10 cellular contexts compared by ENCODE assay signal in genomic region chr10:16986406-16987128, GRCh38.
DNase-seq lines count a peak whose midpoint lies in the region; ATAC-seq and TF ChIP-seq lines count a peak whose summit lies in the region.
"Had no signal": no experiment of that assay in that cellular context is flagged by ENCODE, and none has a peak within 500 bp of the region (broad histone marks: within the 10 kb centered on the region; RNA-seq: fewer than 3 reads in every experiment).

No MANE protein-coding gene starts in this region.

- no peak for TF ChIP-seq CTCF in lung (IDR thresholded peaks at IDR 0.05; ENCODE audit: control extremely low read depth, extremely low read depth)
- TF ChIP-seq CTCF in upper lobe of left lung (IDR thresholded peaks at IDR 0.05) = no peak

- POLR2A ChIA-PET in HEK293T (lab: Yijun Ruan, JAX) = no interaction called here

- H3K4me3 Mint-ChIP-seq in effector memory CD8-positive, alpha-beta T cell = no peak overlapping the region

- 54 to 81% methylated on average over 10 of the region's 10 CpGs for WGBS in lung, 2 donors
- WGBS in upper lobe of left lung, 2 donors = 57 to 65% methylated on average over 10 of the region's 10 CpGs

- peak overlapping the region; percentile 39 to 47 for H3K27ac Mint-ChIP-seq in effector memory CD8-positive, alpha-beta T cell

- H3K4me1 ChIP-seq in lung (ENCODE audit: control insufficient read depth in 2 of 2, insufficient read depth in 2 of 2, low read length in 2 of 2) (peaks cover 0 to 2% of the 10 kb centered on the region in 2 donors), upper lobe of left lung (peaks cover 6 to 14% (median 12%) of the 10 kb centered on the region in 4 donors)

- H3K36me3 Mint-ChIP-seq in effector memory CD8-positive, alpha-beta T cell (ENCODE audit: insufficient read depth) = peaks cover 8% of the 10 kb centered on the region

- no peak for ATAC-seq in effector memory CD8-positive, alpha-beta T cell (replicated peaks)
- no peak for ATAC-seq in lung (ENCODE audit: insufficient read depth, low FRiP score)
- ATAC-seq in upper lobe of left lung (ENCODE audit: low FRiP score in 2 of 2) = peak in 1 of 2 donors; percentile 28
- no peak for ATAC-seq in GM19351 (IDR thresholded peaks at IDR 0.05; ENCODE audit: unreplicated experiment)

- no peaks in the 10 kb centered on the region for H3K9me3 Mint-ChIP-seq in effector memory CD8-positive, alpha-beta T cell

- TF ChIP-seq POLR2A in upper lobe of left lung (IDR thresholded peaks at IDR 0.05) = no peak

- H3K9me3 ChIP-seq in MG63 (peaks cover 5% of the 10 kb centered on the region; the same call in 1 of the 2 replicates), lung (ENCODE audit: control insufficient read depth in 2 of 2, insufficient read depth in 1 of 2, low read length in 1 of 2) (peaks cover 0 to 3% of the 10 kb centered on the region in 2 donors), upper lobe of left lung (no peaks in the 10 kb centered on the region)

- H3K27me3 ChIP-seq in MG63 = 0 out of 2 replicates have a peak, but pooled peaks cover 2% of the 10 kb centered on the region
- no peaks in the 10 kb centered on the region for H3K27me3 ChIP-seq in lung (ENCODE audit: control insufficient read depth, insufficient read depth)
- H3K27me3 ChIP-seq in upper lobe of left lung = no peaks in the 10 kb centered on the region

- no peaks in the 10 kb centered on the region for H3K27me3 Mint-ChIP-seq in effector memory CD8-positive, alpha-beta T cell

- peaks cover 1 to 6% of the 10 kb centered on the region in 2 donors for H3K4me1 Mint-ChIP-seq in effector memory CD8-positive, alpha-beta T cell (ENCODE audit: low read depth in 2 of 2)

- H3K27ac ChIP-seq in lung (ENCODE audit: low read depth in 1 of 2, low read length in 1 of 2) (peak overlapping the region; percentile 54 to 81), upper lobe of left lung (peak overlapping the region; percentile 48 to 76 (median 68))

- H3K36me3 ChIP-seq in MG63 = no peaks in the 10 kb centered on the region; the same call in 1 of the 2 replicates
- no peaks in the 10 kb centered on the region for H3K36me3 ChIP-seq in lung (ENCODE audit: control insufficient read depth in 2 of 2, insufficient read depth in 2 of 2, low read length in 2 of 2)
- no peaks in the 10 kb centered on the region for H3K36me3 ChIP-seq in upper lobe of left lung

- H3K4me3 ChIP-seq in MG63 = no peak overlapping the region
- H3K4me3 ChIP-seq in lung = no peak overlapping the region
- H3K4me3 ChIP-seq in upper lobe of left lung = no peak overlapping the region

- DNase-seq in MG63 (peak; percentile 84), lung (ENCODE audit: low spot score) (no peak), upper lobe of left lung (no peak), NCI-H2107 (lab: John Stamatoyannopoulos, UW) (no peak), NCI-H1436 (lab: John Stamatoyannopoulos, UW) (no peak), HEK293T (ENCODE audit: extremely low spot score) (no peak)
- no peak for DNase-seq in effector memory CD8-positive, alpha-beta T cell
- DNase-seq: activated CD8-positive, alpha-beta memory T cell treated with anti-CD3 and anti-CD28 coated beads for 24 hours; stimulated activated CD4-positive, alpha-beta T cell treated with anti-CD3 and anti-CD28 coated beads, Interleukin-4, amount 100 ng/mL, for 4 hours had no signal

- CTCF ChIA-PET in HEK293T (lab: Yijun Ruan, JAX) = interaction anchor here (1.4 kb wide), 1 partner anchor 11 kb away, joined by 3 read pairs; no protein-coding TSS in a partner anchor

- no peak for TF ChIP-seq EP300 in upper lobe of left lung (IDR thresholded peaks at IDR 0.05)

TF ChIP-seq in HEK293T, 16 proteins besides CTCF, POLR2A, EP300 and RAD21:
- TF ChIP-seq PKNOX1 (IDR thresholded peaks at IDR 0.05) (no peak), FOXK2 (IDR thresholded peaks at IDR 0.05) (no peak), ARNT (IDR thresholded peaks at IDR 0.05) (no peak), HDGF (IDR thresholded peaks at IDR 0.05; ENCODE audit: borderline replicate concordance) (no peak), L3MBTL2 (conservative IDR thresholded peaks at IDR 0.05) (no peak), FOXA1 (IDR thresholded peaks at IDR 0.05) (no peak), BHLHE40 (IDR thresholded peaks at IDR 0.05; ENCODE audit: borderline replicate concordance) (no peak), FOXM1 (IDR thresholded peaks at IDR 0.05; ENCODE audit: borderline replicate concordance) (no peak), CTBP1 (IDR thresholded peaks at IDR 0.05; ENCODE audit: borderline replicate concordance) (no peak), NFRKB (IDR thresholded peaks at IDR 0.05) (no peak), ELF4 (IDR thresholded peaks at IDR 0.05) (no peak), SUZ12 (IDR thresholded peaks at IDR 0.05) (no peak), TARDBP (IDR thresholded peaks at IDR 0.05) (no peak), LEF1 (IDR thresholded peaks at IDR 0.05; ENCODE audit: borderline replicate concordance) (no peak), ZNF384 (IDR thresholded peaks at IDR 0.05) (no peak), SP1 (IDR thresholded peaks at IDR 0.05) (no peak)
